Comparison of ENCODE assay signal across 10 cellular contexts in the genomic region with DNA sequence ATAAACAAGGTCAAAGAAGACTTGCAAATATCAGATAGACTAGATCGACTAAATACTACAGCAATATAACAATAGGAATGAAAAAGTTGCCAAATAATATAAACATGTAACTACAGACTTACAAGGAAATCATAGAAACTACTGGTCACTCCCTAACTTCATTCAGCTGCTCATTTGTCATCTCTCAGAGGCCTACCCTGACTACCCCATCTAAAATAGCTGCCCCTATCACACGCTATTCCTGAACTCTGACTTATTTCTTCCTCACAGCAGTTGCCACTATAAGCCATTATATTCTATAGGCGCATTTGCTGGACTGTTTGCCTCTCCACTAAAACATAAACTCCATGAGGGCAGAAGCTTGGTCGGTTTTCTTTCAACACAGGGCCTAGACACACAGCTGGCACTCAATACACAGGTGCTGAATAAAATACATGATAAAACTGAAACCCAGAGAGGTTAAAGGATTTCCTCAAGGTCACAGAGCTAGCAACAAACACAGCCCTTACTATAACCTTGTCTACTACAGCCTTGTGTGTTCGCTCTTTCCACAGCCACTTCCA. TPM values are rescaled to one million over a fixed set of nuclear protein-coding genes. Genes with fewer than 3 reads are reported as not detected.
DNase-seq lines count a peak whose midpoint lies in the region; ATAC-seq and TF ChIP-seq lines count a peak whose summit lies in the region.
"Had no signal": no experiment of that assay in that cellular context is flagged by ENCODE, and none has a peak within 500 bp of the region (broad histone marks: within the 10 kb centered on the region; RNA-seq: fewer than 3 reads in every experiment).

No MANE protein-coding gene starts in this region.

- peaks cover 61% of the 10 kb centered on the region for H3K4me1 Mint-ChIP-seq in activated naive CD4-positive, alpha-beta T cell treated with anti-CD3 and anti-CD28 coated beads, Interleukin-2, amount 50 U/mL, for 24 hours
- peaks cover 75% of the 10 kb centered on the region for H3K4me1 Mint-ChIP-seq in activated T-helper 1 cell treated with anti-CD3 and anti-CD28 coated beads, Interleukin-12 subunit alpha, Interleukin-12 subunit beta, Interleukin-2, Interleukin-4 antibody, amounts not matched to agents 30 ng/mL and 10 ng/mL and 1 ng/mL, durations not matched to agents 14 hours and 24 hours and 36 hours (ENCODE audit: low read depth)

- intact Hi-C loops in activated T-helper 1 cell treated with anti-CD3 and anti-CD28 coated beads, Interleukin-12 subunit alpha, Interleukin-12 subunit beta, Interleukin-2, Interleukin-4 antibody, amounts not matched to agents 30 ng/mL and 10 ng/mL and 1 ng/mL, durations not matched to agents 14 hours and 24 hours and 36 hours (cut with micrococcal nuclease), result loop anchor here (5.0 to 10.0 kb wide), 4 partner anchors 193 to 722 kb away; a partner anchor contains a TSS
- intact Hi-C loops in mucosa of descending colon (cut with DNase I, micrococcal nuclease), result no loop called here

- H3K4me3 ChIP-seq in iPS-15b (ENCODE audit: low read depth, low read length) (peak overlapping the region; percentile 92), thoracic aorta (peak overlapping the region; percentile 99), mucosa of descending colon (no peak overlapping the region)

- peaks cover 46% of the 10 kb centered on the region for H3K4me1 ChIP-seq in iPS-15b (ENCODE audit: control insufficient read depth, insufficient read depth, low read length)
- H3K4me1 ChIP-seq in thoracic aorta (ENCODE audit: control insufficient read depth in 1 of 2, low read depth in 2 of 2), result peaks cover 18 to 23% of the 10 kb centered on the region in 2 donors
- H3K4me1 ChIP-seq in mucosa of descending colon (ENCODE audit: low read depth), result peaks cover 13% of the 10 kb centered on the region

- H3K9me3 ChIP-seq in iPS-15b (ENCODE audit: control insufficient read depth, insufficient read depth, low read length) (no peaks in the 10 kb centered on the region), thoracic aorta (no peaks in the 10 kb centered on the region), mucosa of descending colon (no peaks in the 10 kb centered on the region)

- H3K9ac ChIP-seq in iPS-15b (ENCODE audit: low read depth, low read length), result no peak overlapping the region

- no peaks in the 10 kb centered on the region for H3K36me3 ChIP-seq in iPS-15b (ENCODE audit: control insufficient read depth, insufficient read depth, low read length)
- no peaks in the 10 kb centered on the region for H3K36me3 ChIP-seq in thoracic aorta
- H3K36me3 ChIP-seq in mucosa of descending colon (ENCODE audit: low read depth), result no peaks in the 10 kb centered on the region

- no peaks in the 10 kb centered on the region for H3K27me3 Mint-ChIP-seq in activated naive CD4-positive, alpha-beta T cell treated with anti-CD3 and anti-CD28 coated beads, Interleukin-2, amount 50 U/mL, for 24 hours
- H3K27me3 Mint-ChIP-seq in activated T-helper 1 cell treated with anti-CD3 and anti-CD28 coated beads, Interleukin-12 subunit alpha, Interleukin-12 subunit beta, Interleukin-2, Interleukin-4 antibody, amounts not matched to agents 30 ng/mL and 10 ng/mL and 1 ng/mL, durations not matched to agents 14 hours and 24 hours and 36 hours (ENCODE audit: insufficient read depth), result no peaks in the 10 kb centered on the region

- DNase-seq in activated naive CD4-positive, alpha-beta T cell (lab: John Stamatoyannopoulos, UW), result no peak
- no peak for DNase-seq in activated T-helper 1 cell treated with anti-CD3 and anti-CD28 coated beads, Interleukin-12 subunit alpha, Interleukin-12 subunit beta, Interleukin-2, Interleukin-4 antibody, amounts not matched to agents 30 ng/mL and 10 ng/mL and 1 ng/mL, durations not matched to agents 14 hours and 24 hours and 36 hours (ENCODE audit: low spot score)
- no peak for DNase-seq in thoracic aorta (ENCODE audit: low spot score)
- DNase-seq in activated gamma-delta T cell (lab: John Stamatoyannopoulos, UW), result no peak
- no peak for DNase-seq in NCI-H2029 (lab: John Stamatoyannopoulos, UW)
- no peak for DNase-seq in mucosa of descending colon
- DNase-seq: MV-4-11 had no signal

- no peaks in the 10 kb centered on the region for H3K36me3 Mint-ChIP-seq in activated naive CD4-positive, alpha-beta T cell treated with anti-CD3 and anti-CD28 coated beads, Interleukin-2, amount 50 U/mL, for 24 hours
- peaks cover 16% of the 10 kb centered on the region for H3K36me3 Mint-ChIP-seq in activated T-helper 1 cell treated with anti-CD3 and anti-CD28 coated beads, Interleukin-12 subunit alpha, Interleukin-12 subunit beta, Interleukin-2, Interleukin-4 antibody, amounts not matched to agents 30 ng/mL and 10 ng/mL and 1 ng/mL, durations not matched to agents 14 hours and 24 hours and 36 hours (ENCODE audit: low read depth)

- TF ChIP-seq CTCF in thoracic aorta (IDR thresholded peaks at IDR 0.05) (no peak), mucosa of descending colon (IDR thresholded peaks at IDR 0.05) (no peak)

- peak overlapping the region; percentile 91 for H3K4me3 Mint-ChIP-seq in activated naive CD4-positive, alpha-beta T cell treated with anti-CD3 and anti-CD28 coated beads, Interleukin-2, amount 50 U/mL, for 24 hours
- peak overlapping the region; percentile 95 for H3K4me3 Mint-ChIP-seq in activated T-helper 1 cell treated with anti-CD3 and anti-CD28 coated beads, Interleukin-12 subunit alpha, Interleukin-12 subunit beta, Interleukin-2, Interleukin-4 antibody, amounts not matched to agents 30 ng/mL and 10 ng/mL and 1 ng/mL, durations not matched to agents 14 hours and 24 hours and 36 hours

- H3K27ac ChIP-seq in thoracic aorta, result no peak overlapping the region

- no peak overlapping the region for H3K27ac Mint-ChIP-seq in activated naive CD4-positive, alpha-beta T cell treated with anti-CD3 and anti-CD28 coated beads, Interleukin-2, amount 50 U/mL, for 24 hours
- peak overlapping the region; percentile 10 for H3K27ac Mint-ChIP-seq in activated T-helper 1 cell treated with anti-CD3 and anti-CD28 coated beads, Interleukin-12 subunit alpha, Interleukin-12 subunit beta, Interleukin-2, Interleukin-4 antibody, amounts not matched to agents 30 ng/mL and 10 ng/mL and 1 ng/mL, durations not matched to agents 14 hours and 24 hours and 36 hours

- H3K27me3 ChIP-seq in iPS-15b (ENCODE audit: control insufficient read depth, insufficient read depth, low read length) (no peaks in the 10 kb centered on the region), thoracic aorta (replicated peaks; ENCODE audit: insufficient read depth) (no peaks in the 10 kb centered on the region)

- ATAC-seq in thoracic aorta (ENCODE audit: insufficient number of reproducible peaks, low FRiP score, low read depth) (no peak), mucosa of descending colon (no peak)
- ATAC-seq: activated CD4-positive, CD25-positive, alpha-beta regulatory T cell treated with anti-CD3 and anti-CD28 coated beads, Interleukin-2, amount 50 U/mL, for 24 hours had no signal

- H3K9me3 Mint-ChIP-seq in activated naive CD4-positive, alpha-beta T cell treated with anti-CD3 and anti-CD28 coated beads, Interleukin-2, amount 50 U/mL, for 24 hours, result no peaks in the 10 kb centered on the region
- H3K9me3 Mint-ChIP-seq in activated T-helper 1 cell treated with anti-CD3 and anti-CD28 coated beads, Interleukin-12 subunit alpha, Interleukin-12 subunit beta, Interleukin-2, Interleukin-4 antibody, amounts not matched to agents 30 ng/mL and 10 ng/mL and 1 ng/mL, durations not matched to agents 14 hours and 24 hours and 36 hours, result no peaks in the 10 kb centered on the region

RNA-seq across cellular contexts. Expression of a gene that starts 1.8 kb away (rescaled TPM):
- total RNA-seq in activated T-helper 1 cell treated with anti-CD3 and anti-CD28 coated beads, Interleukin-12 subunit alpha, Interleukin-12 subunit beta, Interleukin-2, Interleukin-4 antibody, amounts not matched to agents 30 ng/mL and 10 ng/mL and 1 ng/mL, durations not matched to agents 14 hours and 24 hours and 36 hours, result 28.8 and 29.0 TPM in 2 replicates
- total RNA-seq in thoracic aorta (10 to 100 TPM; 14.6 to 23.4 TPM), mucosa of descending colon (10 to 100 TPM; 36.1 to 45.7 (median 37.7) TPM)
